Comparison of ENCODE assay signal across 1 cellular context in the genomic region with DNA sequence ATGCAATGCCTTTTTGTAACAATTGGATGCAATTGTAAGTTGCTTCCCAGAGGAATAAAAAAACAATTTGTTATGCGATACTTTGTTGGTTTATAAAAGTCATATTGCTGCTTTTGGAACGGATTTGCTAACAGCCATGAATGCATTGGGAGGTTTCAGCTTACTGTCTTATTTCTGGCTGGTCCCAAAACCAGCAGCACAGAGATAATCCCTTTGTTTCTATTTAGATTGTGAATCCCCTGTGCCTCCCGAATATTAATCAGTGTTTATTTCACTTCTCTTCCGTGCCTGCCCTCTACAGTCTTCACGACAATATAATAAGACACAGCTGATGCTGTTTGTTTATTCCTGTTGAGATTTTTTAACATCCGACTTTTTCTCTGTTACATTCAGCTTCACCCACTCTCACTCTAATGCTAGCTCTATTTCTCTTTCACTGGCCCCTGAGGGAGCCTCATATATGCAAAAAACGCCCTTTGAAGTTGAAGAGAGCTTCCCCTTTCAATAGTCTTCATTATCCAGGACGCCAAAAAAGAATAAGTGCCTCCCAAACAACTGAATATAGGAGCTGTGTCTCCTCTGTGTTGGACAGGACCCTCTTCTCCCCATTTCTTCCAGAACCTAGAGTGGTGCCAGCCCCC.
TF ChIP-seq lines count a peak whose summit lies in the region.

No MANE protein-coding gene starts in this region.

TF ChIP-seq in GM23338, 12 proteins besides CTCF, POLR2A, EP300 and RAD21 (continued from another document):
- TF ChIP-seq, protein P1, sequence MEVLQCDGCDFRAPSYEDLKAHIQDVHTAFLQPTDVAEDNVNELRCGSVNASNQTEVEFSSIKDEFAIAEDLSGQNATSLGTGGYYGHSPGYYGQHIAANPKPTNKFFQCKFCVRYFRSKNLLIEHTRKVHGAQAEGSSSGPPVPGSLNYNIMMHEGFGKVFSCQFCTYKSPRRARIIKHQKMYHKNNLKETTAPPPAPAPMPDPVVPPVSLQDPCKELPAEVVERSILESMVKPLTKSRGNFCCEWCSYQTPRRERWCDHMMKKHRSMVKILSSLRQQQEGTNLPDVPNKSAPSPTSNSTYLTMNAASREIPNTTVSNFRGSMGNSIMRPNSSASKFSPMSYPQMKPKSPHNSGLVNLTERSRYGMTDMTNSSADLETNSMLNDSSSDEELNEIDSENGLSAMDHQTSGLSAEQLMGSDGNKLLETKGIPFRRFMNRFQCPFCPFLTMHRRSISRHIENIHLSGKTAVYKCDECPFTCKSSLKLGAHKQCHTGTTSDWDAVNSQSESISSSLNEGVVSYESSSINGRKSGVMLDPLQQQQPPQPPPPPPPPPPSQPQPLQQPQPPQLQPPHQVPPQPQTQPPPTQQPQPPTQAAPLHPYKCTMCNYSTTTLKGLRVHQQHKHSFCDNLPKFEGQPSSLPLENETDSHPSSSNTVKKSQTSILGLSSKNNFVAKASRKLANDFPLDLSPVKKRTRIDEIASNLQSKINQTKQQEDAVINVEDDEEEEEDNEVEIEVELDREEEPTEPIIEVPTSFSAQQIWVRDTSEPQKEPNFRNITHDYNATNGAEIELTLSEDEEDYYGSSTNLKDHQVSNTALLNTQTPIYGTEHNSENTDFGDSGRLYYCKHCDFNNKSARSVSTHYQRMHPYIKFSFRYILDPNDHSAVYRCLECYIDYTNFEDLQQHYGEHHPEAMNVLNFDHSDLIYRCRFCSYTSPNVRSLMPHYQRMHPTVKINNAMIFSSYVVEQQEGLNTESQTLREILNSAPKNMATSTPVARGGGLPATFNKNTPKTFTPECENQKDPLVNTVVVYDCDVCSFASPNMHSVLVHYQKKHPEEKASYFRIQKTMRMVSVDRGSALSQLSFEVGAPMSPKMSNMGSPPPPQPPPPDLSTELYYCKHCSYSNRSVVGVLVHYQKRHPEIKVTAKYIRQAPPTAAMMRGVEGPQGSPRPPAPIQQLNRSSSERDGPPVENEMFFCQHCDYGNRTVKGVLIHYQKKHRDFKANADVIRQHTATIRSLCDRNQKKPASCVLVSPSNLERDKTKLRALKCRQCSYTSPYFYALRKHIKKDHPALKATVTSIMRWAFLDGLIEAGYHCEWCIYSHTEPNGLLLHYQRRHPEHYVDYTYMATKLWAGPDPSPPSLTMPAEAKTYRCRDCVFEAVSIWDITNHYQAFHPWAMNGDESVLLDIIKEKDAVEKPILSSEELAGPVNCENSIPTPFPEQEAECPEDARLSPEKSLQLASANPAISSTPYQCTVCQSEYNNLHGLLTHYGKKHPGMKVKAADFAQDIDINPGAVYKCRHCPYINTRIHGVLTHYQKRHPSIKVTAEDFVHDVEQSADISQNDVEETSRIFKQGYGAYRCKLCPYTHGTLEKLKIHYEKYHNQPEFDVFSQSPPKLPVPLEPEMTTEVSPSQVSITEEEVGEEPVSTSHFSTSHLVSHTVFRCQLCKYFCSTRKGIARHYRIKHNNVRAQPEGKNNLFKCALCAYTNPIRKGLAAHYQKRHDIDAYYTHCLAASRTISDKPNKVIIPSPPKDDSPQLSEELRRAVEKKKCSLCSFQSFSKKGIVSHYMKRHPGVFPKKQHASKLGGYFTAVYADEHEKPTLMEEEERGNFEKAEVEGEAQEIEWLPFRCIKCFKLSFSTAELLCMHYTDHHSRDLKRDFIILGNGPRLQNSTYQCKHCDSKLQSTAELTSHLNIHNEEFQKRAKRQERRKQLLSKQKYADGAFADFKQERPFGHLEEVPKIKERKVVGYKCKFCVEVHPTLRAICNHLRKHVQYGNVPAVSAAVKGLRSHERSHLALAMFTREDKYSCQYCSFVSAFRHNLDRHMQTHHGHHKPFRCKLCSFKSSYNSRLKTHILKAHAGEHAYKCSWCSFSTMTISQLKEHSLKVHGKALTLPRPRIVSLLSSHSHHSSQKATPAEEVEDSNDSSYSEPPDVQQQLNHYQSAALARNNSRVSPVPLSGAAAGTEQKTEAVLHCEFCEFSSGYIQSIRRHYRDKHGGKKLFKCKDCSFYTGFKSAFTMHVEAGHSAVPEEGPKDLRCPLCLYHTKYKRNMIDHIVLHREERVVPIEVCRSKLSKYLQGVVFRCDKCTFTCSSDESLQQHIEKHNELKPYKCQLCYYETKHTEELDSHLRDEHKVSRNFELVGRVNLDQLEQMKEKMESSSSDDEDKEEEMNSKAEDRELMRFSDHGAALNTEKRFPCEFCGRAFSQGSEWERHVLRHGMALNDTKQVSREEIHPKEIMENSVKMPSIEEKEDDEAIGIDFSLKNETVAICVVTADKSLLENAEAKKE (CRISPR knock-in tag; IDR thresholded peaks at IDR 0.05), result no peak
- TF ChIP-seq STAT1 (IDR thresholded peaks at IDR 0.05; ENCODE audit: unreplicated experiment) (no peak), NANOG (IDR thresholded peaks at IDR 0.05; ENCODE audit: borderline replicate concordance) (no peak), POLR2AphosphoS5 (IDR thresholded peaks at IDR 0.05; ENCODE audit: low read depth) (no peak), JUNB (IDR thresholded peaks at IDR 0.05; ENCODE audit: unreplicated experiment) (no peak)
- TF ChIP-seq, protein P2, sequence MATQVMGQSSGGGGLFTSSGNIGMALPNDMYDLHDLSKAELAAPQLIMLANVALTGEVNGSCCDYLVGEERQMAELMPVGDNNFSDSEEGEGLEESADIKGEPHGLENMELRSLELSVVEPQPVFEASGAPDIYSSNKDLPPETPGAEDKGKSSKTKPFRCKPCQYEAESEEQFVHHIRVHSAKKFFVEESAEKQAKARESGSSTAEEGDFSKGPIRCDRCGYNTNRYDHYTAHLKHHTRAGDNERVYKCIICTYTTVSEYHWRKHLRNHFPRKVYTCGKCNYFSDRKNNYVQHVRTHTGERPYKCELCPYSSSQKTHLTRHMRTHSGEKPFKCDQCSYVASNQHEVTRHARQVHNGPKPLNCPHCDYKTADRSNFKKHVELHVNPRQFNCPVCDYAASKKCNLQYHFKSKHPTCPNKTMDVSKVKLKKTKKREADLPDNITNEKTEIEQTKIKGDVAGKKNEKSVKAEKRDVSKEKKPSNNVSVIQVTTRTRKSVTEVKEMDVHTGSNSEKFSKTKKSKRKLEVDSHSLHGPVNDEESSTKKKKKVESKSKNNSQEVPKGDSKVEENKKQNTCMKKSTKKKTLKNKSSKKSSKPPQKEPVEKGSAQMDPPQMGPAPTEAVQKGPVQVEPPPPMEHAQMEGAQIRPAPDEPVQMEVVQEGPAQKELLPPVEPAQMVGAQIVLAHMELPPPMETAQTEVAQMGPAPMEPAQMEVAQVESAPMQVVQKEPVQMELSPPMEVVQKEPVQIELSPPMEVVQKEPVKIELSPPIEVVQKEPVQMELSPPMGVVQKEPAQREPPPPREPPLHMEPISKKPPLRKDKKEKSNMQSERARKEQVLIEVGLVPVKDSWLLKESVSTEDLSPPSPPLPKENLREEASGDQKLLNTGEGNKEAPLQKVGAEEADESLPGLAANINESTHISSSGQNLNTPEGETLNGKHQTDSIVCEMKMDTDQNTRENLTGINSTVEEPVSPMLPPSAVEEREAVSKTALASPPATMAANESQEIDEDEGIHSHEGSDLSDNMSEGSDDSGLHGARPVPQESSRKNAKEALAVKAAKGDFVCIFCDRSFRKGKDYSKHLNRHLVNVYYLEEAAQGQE (IDR thresholded peaks at IDR 0.05; ENCODE audit: unreplicated experiment), result no peak
- TF ChIP-seq, protein P3, sequence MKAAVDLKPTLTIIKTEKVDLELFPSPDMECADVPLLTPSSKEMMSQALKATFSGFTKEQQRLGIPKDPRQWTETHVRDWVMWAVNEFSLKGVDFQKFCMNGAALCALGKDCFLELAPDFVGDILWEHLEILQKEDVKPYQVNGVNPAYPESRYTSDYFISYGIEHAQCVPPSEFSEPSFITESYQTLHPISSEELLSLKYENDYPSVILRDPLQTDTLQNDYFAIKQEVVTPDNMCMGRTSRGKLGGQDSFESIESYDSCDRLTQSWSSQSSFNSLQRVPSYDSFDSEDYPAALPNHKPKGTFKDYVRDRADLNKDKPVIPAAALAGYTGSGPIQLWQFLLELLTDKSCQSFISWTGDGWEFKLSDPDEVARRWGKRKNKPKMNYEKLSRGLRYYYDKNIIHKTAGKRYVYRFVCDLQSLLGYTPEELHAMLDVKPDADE (IDR thresholded peaks at IDR 0.05), result no peak
